9 cellular contexts compared by ENCODE assay signal in genomic region chr17:77963441-77963840, GRCh38. TPM values are rescaled to one million over a fixed set of nuclear protein-coding genes. Genes with fewer than 3 reads are reported as not detected.
DNase-seq lines count a peak whose midpoint lies in the region; TF ChIP-seq lines count a peak whose summit lies in the region.
"Had no signal": no experiment of that assay in that cellular context is flagged by ENCODE, and none has a peak within 500 bp of the region (broad histone marks: within the 10 kb centered on the region; RNA-seq: fewer than 3 reads in every experiment).

No MANE protein-coding gene starts in this region.

- H3K9ac ChIP-seq in MM.1S (ENCODE audit: low read length): no peak overlapping the region

- no peaks in the 10 kb centered on the region for H3K9me3 ChIP-seq in MM.1S (replicated peaks; ENCODE audit: insufficient read depth, low read length)

- no peak overlapping the region for H3K27ac ChIP-seq in MM.1S (ENCODE audit: low read length)
- H3K27ac ChIP-seq: C4-2B had no signal

- H3F3A ChIP-seq in MM.1S (ENCODE audit: insufficient read depth, low read length): no peaks in the 10 kb centered on the region

- H3K79me2 ChIP-seq in MM.1S (ENCODE audit: low read length): peaks cover 82% of the 10 kb centered on the region

- TF ChIP-seq CTCF in MM.1S (IDR thresholded peaks at IDR 0.05; ENCODE audit: low read length): no peak

- H3K27me3 Mint-ChIP-seq in activated T-helper 2 cell treated with anti-CD3 and anti-CD28 coated beads, Interferon-gamma antibody, Interleukin-2, Interleukin-4, amounts not matched to agents 10 μg/mL and 5 μg/mL and 100 μg/mL, durations not matched to agents 14 hours and 24 hours and 36 hours (ENCODE audit: low read depth): no peaks in the 10 kb centered on the region

- H3K9me3 Mint-ChIP-seq in activated T-helper 2 cell treated with anti-CD3 and anti-CD28 coated beads, Interferon-gamma antibody, Interleukin-2, Interleukin-4, amounts not matched to agents 10 μg/mL and 5 μg/mL and 100 μg/mL, durations not matched to agents 14 hours and 24 hours and 36 hours: no peaks in the 10 kb centered on the region

- peaks cover 9% of the 10 kb centered on the region for H3K36me3 Mint-ChIP-seq in activated T-helper 2 cell treated with anti-CD3 and anti-CD28 coated beads, Interferon-gamma antibody, Interleukin-2, Interleukin-4, amounts not matched to agents 10 μg/mL and 5 μg/mL and 100 μg/mL, durations not matched to agents 14 hours and 24 hours and 36 hours (ENCODE audit: low read depth)

- 0 out of 2 replicates have a peak, but pooled peaks cover 5% of the 10 kb centered on the region for H3K27me3 ChIP-seq in MM.1S (replicated peaks; ENCODE audit: insufficient read depth, low read length)

- H3K4me2 ChIP-seq in MM.1S (ENCODE audit: low read depth, low read length): no peak overlapping the region

- no peaks in the 10 kb centered on the region for H3K9me2 ChIP-seq in MM.1S (replicated peaks; ENCODE audit: insufficient read depth, low read length)

- DNase-seq in SKM-1 treated with dmso at 0.1 percent for 144 hours (lab: John Stamatoyannopoulos, UW; ENCODE audit: unreplicated experiment): peak; percentile 54
- no peak for DNase-seq in SKM-1 (lab: John Stamatoyannopoulos, UW; ENCODE audit: unreplicated experiment)
- peak; percentile 31 for DNase-seq in NCI-H526 treated with DMSO at 0.1 percent for 48 hours (lab: John Stamatoyannopoulos, UW)
- DNase-seq in anterior cingulate cortex (lab: John Stamatoyannopoulos, UW): peak in 34 of 58 donors; percentile 1 to 83 (median 48)
- DNase-seq in kidney tubule cell (ENCODE audit: low spot score): peak; percentile 59
- DNase-seq in LoVo (ENCODE audit: low spot score): no peak
- DNase-seq in activated T-helper 2 cell treated with anti-CD3 and anti-CD28 coated beads, Interferon-gamma antibody, Interleukin-2, Interleukin-4, amounts not matched to agents 10 μg/mL and 5 μg/mL and 100 μg/mL, durations not matched to agents 14 hours and 24 hours and 36 hours (ENCODE audit: low spot score): no peak
- no peak for DNase-seq in MM.1S

- intact Hi-C loops in activated T-helper 2 cell treated with anti-CD3 and anti-CD28 coated beads, Interferon-gamma antibody, Interleukin-2, Interleukin-4, amounts not matched to agents 10 μg/mL and 5 μg/mL and 100 μg/mL, durations not matched to agents 14 hours and 24 hours and 36 hours (cut with micrococcal nuclease): loop anchor here (5.0 kb wide), 1 partner anchor 49 kb away; no protein-coding TSS in a partner anchor

- no peak overlapping the region for H2AFZ ChIP-seq in MM.1S (ENCODE audit: low read length)

- no peaks in the 10 kb centered on the region for H3K36me3 ChIP-seq in MM.1S (replicated peaks; ENCODE audit: insufficient read depth, low read length)

- no peak overlapping the region for H3K4me3 Mint-ChIP-seq in activated T-helper 2 cell treated with anti-CD3 and anti-CD28 coated beads, Interferon-gamma antibody, Interleukin-2, Interleukin-4, amounts not matched to agents 10 μg/mL and 5 μg/mL and 100 μg/mL, durations not matched to agents 14 hours and 24 hours and 36 hours (ENCODE audit: low read depth)

- 0 out of 2 replicates have a peak, but pooled peaks cover 15% of the 10 kb centered on the region for H3K4me1 ChIP-seq in MM.1S (ENCODE audit: low read length)

- no peaks in the 10 kb centered on the region for H4K20me1 ChIP-seq in MM.1S (ENCODE audit: insufficient read depth, low read length)

- no peak overlapping the region for H3K27ac Mint-ChIP-seq in activated T-helper 2 cell treated with anti-CD3 and anti-CD28 coated beads, Interferon-gamma antibody, Interleukin-2, Interleukin-4, amounts not matched to agents 10 μg/mL and 5 μg/mL and 100 μg/mL, durations not matched to agents 14 hours and 24 hours and 36 hours

- peaks cover 49% of the 10 kb centered on the region for H3K4me1 Mint-ChIP-seq in activated T-helper 2 cell treated with anti-CD3 and anti-CD28 coated beads, Interferon-gamma antibody, Interleukin-2, Interleukin-4, amounts not matched to agents 10 μg/mL and 5 μg/mL and 100 μg/mL, durations not matched to agents 14 hours and 24 hours and 36 hours (ENCODE audit: low read depth)

- H3K4me3 ChIP-seq in MM.1S (ENCODE audit: low read length): no peak overlapping the region

RNA-seq across cellular contexts. Expression of gene TNRC6C, which starts 4.9 kb away (rescaled TPM):
- total RNA-seq in activated T-helper 2 cell treated with anti-CD3 and anti-CD28 coated beads, Interferon-gamma antibody, Interleukin-2, Interleukin-4, amounts not matched to agents 10 μg/mL and 5 μg/mL and 100 μg/mL, durations not matched to agents 14 hours and 24 hours and 36 hours: 18.4 and 25.0 TPM in 2 replicates

Comparison
In these comparisons a context has a peak if more than half of its experiments do, and no peak if none do; other contexts are left out.
1. DNase-seq: peak in SKM-1 treated with dmso at 0.1 percent for 144 hours (single experiment), NCI-H526 treated with DMSO at 0.1 percent for 48 hours (single experiment), anterior cingulate cortex (34 of 58) and kidney tubule cell (single experiment); none in SKM-1 (single experiment), LoVo (single experiment), activated T-helper 2 cell treated with anti-CD3 and anti-CD28 coated beads, Interferon-gamma antibody, Interleukin-2, Interleukin-4, amounts not matched to agents 10 μg/mL and 5 μg/mL and 100 μg/mL, durations not matched to agents 14 hours and 24 hours and 36 hours (single experiment) and MM.1S (single experiment).